ENCODE assay signal across 20 cellular contexts in genomic region chr3:151901946-151902285, GRCh38. TPM values are rescaled to one million over a fixed set of nuclear protein-coding genes. Genes with fewer than 3 reads are reported as not detected.
DNase-seq lines count a peak whose midpoint lies in the region; ATAC-seq and TF ChIP-seq lines count a peak whose summit lies in the region.
"Had no signal": no experiment of that assay in that cellular context is flagged by ENCODE, and none has a peak within 500 bp of the region (broad histone marks: within the 10 kb centered on the region; RNA-seq: fewer than 3 reads in every experiment).

No MANE protein-coding gene starts in this region.

- peak overlapping the region; percentile 78 for H3K9ac ChIP-seq in Loucy (ENCODE audit: low read depth, low read length, poor library complexity, severe bottlenecking)
- H3K9ac ChIP-seq in skeletal muscle tissue (ENCODE audit: low read depth in 1 of 3, low read length in 3 of 3): no peak overlapping the region
- H3K9ac ChIP-seq: GM23248, KMS-11 had no signal

- H3K9me3 ChIP-seq in Loucy (ENCODE audit: insufficient read depth, low read depth, low read length) (no peaks in the 10 kb centered on the region), gastroesophageal sphincter (no peaks in the 10 kb centered on the region), skeletal muscle tissue (ENCODE audit: control insufficient read depth in 3 of 3, low read length in 3 of 3) (no peaks in the 10 kb centered on the region)
- H3K9me3 ChIP-seq: mucosa of descending colon had no signal

- H3K4me2 ChIP-seq in Loucy (ENCODE audit: low read depth, low read length, poor library complexity, severe bottlenecking): peak overlapping the region; percentile 75
- H3K4me2 ChIP-seq: KMS-11 had no signal

- ATAC-seq in gastroesophageal sphincter (no peak), esophagus mucosa (no peak)
- ATAC-seq: left lobe of liver, mucosa of descending colon had no signal

- no peak overlapping the region for H2AFZ ChIP-seq in Loucy (ENCODE audit: low read length)

- 20 to 50% methylated on average over 1 of the region's 1 CpG for WGBS in gastroesophageal sphincter (ENCODE audit: low coverage in 1 of 2), 2 donors

- peaks cover 17% of the 10 kb centered on the region for H3F3A ChIP-seq in Loucy (ENCODE audit: low read depth)

- H3K36me3 ChIP-seq in Loucy (ENCODE audit: insufficient read depth, low read length): no peaks in the 10 kb centered on the region
- no peaks in the 10 kb centered on the region for H3K36me3 ChIP-seq in gastroesophageal sphincter
- H3K36me3 ChIP-seq in skeletal muscle tissue (ENCODE audit: control insufficient read depth in 3 of 3, insufficient read depth in 3 of 3, low read length in 3 of 3): no peaks in the 10 kb centered on the region

- DNase-seq in CD1c-positive myeloid dendritic cell (ENCODE audit: extremely low spot score) (peak; percentile 53), glomerular visceral epithelial cell (ENCODE audit: extremely low spot score) (no peak), AG08395 (ENCODE audit: low spot score) (no peak)
- DNase-seq: activated CD8-positive, alpha-beta T cell treated with anti-CD3 and anti-CD28 coated beads, Interleukin-2, amount 10 ng/mL, durations not matched to agents 7 days and 5 days; activated T-cell treated with anti-CD3 and anti-CD28 coated beads, Interleukin-2, amount 50 U/mL, for 1 hour; caudate nucleus; DMS79; effector CD4-positive, alpha-beta T cell; GM23248; mucosa of descending colon; NCI-H187 treated with DMSO at 0.1 percent for 48 hours; NCI-H345; occipital lobe had no signal

- H3K27me3 ChIP-seq in Loucy (ENCODE audit: insufficient read depth, low read length, poor library complexity, severe bottlenecking): no peaks in the 10 kb centered on the region
- no peaks in the 10 kb centered on the region for H3K27me3 ChIP-seq in gastroesophageal sphincter
- H3K27me3 ChIP-seq in skeletal muscle tissue (ENCODE audit: control insufficient read depth in 3 of 3, insufficient read depth in 3 of 3, low read length in 3 of 3): no peaks in the 10 kb centered on the region

- H3K4me1 ChIP-seq in Loucy (ENCODE audit: insufficient read depth, low read length, poor library complexity, severe bottlenecking): peaks cover 72% of the 10 kb centered on the region
- peaks cover 20 to 38% (median 23%) of the 10 kb centered on the region in 3 donors for H3K4me1 ChIP-seq in gastroesophageal sphincter
- peaks cover 0 to 12% (median 4%) of the 10 kb centered on the region in 3 donors for H3K4me1 ChIP-seq in skeletal muscle tissue (ENCODE audit: control insufficient read depth in 3 of 3, insufficient read depth in 3 of 3, low read length in 3 of 3)

- TF ChIP-seq CTCF in Loucy (conservative IDR thresholded peaks at IDR 0.05; ENCODE audit: low read length) (no peak), gastroesophageal sphincter (IDR thresholded peaks at IDR 0.05) (no peak)

- peak overlapping the region in 3 of 4 donors; percentile 41 to 63 (median 43) for H3K27ac ChIP-seq in gastroesophageal sphincter
- peak overlapping the region; percentile 2 for H3K27ac ChIP-seq in skeletal muscle tissue (ENCODE audit: low read depth, low read length)
- H3K27ac ChIP-seq: GM23248, KMS-11, SK-N-MC had no signal

- H3K79me2 ChIP-seq in Loucy (ENCODE audit: insufficient read depth, low read length): no peaks in the 10 kb centered on the region

- H3K9me2 ChIP-seq in Loucy (replicated peaks; ENCODE audit: low read depth, low read length): no peaks in the 10 kb centered on the region

- no peak for TF ChIP-seq POLR2A in gastroesophageal sphincter (IDR thresholded peaks at IDR 0.05)

- H4K20me1 ChIP-seq in Loucy (ENCODE audit: insufficient read depth, low read length, poor library complexity, severe bottlenecking): no peaks in the 10 kb centered on the region

- H3K4me3 ChIP-seq in Loucy (ENCODE audit: low read length, poor library complexity, severe bottlenecking) (peak overlapping the region; percentile 27), gastroesophageal sphincter (no peak overlapping the region), skeletal muscle tissue (ENCODE audit: low read length in 3 of 3) (peak overlapping the region in 1 of 3 donors; percentile 18)
- H3K4me3 ChIP-seq: GM23248, mucosa of descending colon, SK-N-MC had no signal

- TF ChIP-seq EP300 in gastroesophageal sphincter (IDR thresholded peaks at IDR 0.05): no peak

RNA-seq across cellular contexts. Expression of gene SUCNR1, which starts 28.5 kb away (rescaled TPM):
- total RNA-seq in gastroesophageal sphincter: under 1 TPM in 3 of 4 donors, not detected in 1; 0.12 to 0.74 (median 0.13) TPM
- total RNA-seq in skeletal muscle tissue: 0.52 TPM
- total RNA-seq in esophagus mucosa: not detected
- total RNA-seq: activated CD8-positive, alpha-beta T cell treated with anti-CD3 and anti-CD28 coated beads, Interleukin-2, amount 10 ng/mL, durations not matched to agents 7 days and 5 days; GM23248 had no signal
